Comparison of ENCODE assay signal across 1 cellular context in genomic region chr3:73683706-73684105, GRCh38.
TF ChIP-seq lines count a peak whose summit lies in the region.

No MANE protein-coding gene starts in this region.

TF ChIP-seq in IMR-90, 13 proteins besides CTCF, POLR2A, EP300 and RAD21 (continued from another document):
- no peak for TF ChIP-seq BHLHE40 (IDR thresholded peaks at IDR 0.05; ENCODE audit: low read depth, low read length)
- TF ChIP-seq USF2 (IDR thresholded peaks at IDR 0.05; ENCODE audit: low read depth, low read length), result no peak
